26 cellular contexts compared by ENCODE assay signal in the genomic region with DNA sequence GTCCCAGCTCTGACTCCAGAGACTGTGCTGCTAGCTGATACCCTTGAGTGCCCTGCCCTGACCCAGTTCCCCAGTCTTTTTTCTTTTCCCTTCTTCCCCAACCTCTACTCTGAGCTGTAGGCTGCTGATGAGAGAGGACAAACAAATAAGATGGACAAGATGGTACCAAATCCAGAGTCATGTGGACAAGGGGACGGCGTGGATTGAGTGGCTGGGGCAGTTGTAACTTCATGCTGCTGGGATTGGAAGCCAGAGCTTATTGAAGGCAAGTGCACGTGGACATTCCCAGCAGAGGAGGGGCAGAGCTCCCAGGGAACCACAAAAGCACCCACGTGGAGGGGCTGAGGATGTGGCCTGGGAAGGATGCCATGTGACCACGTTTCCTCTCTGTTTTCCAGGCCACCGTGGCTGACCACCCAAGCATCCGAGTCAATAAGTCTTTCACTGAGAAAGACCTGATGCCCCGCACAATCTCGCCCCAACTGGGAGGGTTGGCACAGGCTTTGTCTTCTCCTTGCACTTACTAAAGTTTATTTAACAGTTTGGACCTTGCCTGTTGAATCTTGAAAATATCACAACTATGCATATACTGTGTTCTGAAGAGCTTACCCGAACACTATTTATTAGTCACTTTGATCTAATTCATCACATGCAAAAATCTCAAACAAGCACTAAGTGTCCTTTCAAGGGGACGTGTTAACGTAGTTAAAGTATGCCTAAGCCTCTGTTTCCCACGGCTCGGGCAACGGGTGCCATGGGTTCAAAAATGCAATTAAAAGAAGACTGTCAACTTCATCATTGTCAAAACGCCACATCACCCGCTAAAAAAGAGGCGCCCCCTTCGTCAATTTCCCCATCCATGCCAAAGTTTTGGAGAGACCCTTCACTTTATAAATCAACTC.
DNase-seq lines count a peak whose midpoint lies in the region; ATAC-seq and TF ChIP-seq lines count a peak whose summit lies in the region.
"Had no signal": no experiment of that assay in that cellular context is flagged by ENCODE, and none has a peak within 500 bp of the region (broad histone marks: within the 10 kb centered on the region; RNA-seq: fewer than 3 reads in every experiment).

No MANE protein-coding gene starts in this region.

- H3K4me3 ChIP-seq in osteoblast (ENCODE audit: insufficient read depth, low read length): no peak overlapping the region
- no peak overlapping the region for H3K4me3 ChIP-seq in thyroid gland (replicated peaks in 1 of 3)
- H3K4me3 ChIP-seq: GM23248, HAP-1, MG63, PC-9, SJCRH30 had no signal

- DNase-seq in H4 (ENCODE audit: low spot score) (peak; percentile 35), astrocyte of the hippocampus (ENCODE audit: low read depth, low spot score) (peak; percentile 20), osteoblast (ENCODE audit: insufficient read length, low spot score, missing footprints) (peak; percentile 56), sciatic nerve (ENCODE audit: low spot score) (no peak), endothelial cell (ENCODE audit: low spot score) (no peak), NCI-H748 (lab: John Stamatoyannopoulos, UW; ENCODE audit: unreplicated experiment) (no peak), thyroid gland (no peak), COR-L47 (lab: John Stamatoyannopoulos, UW) (no peak)
- DNase-seq: CD8-positive, alpha-beta T cell; GM23248; HFFc6; IMR-90; KG1; MG63; NCI-H146; NCI-H1930; NCI-H2107; NCI-H446; NCI-H524 treated with DMSO at 0.1 percent for 48 hours; NCI-H82; PC-9 had no signal

- no peaks in the 10 kb centered on the region for H3K9me3 ChIP-seq in osteoblast (ENCODE audit: low read depth, low read length)
- no peaks in the 10 kb centered on the region for H3K9me3 ChIP-seq in thyroid gland
- H3K9me3 ChIP-seq: HAP-1, MG63, SJCRH30 had no signal

- H4K20me1 ChIP-seq in osteoblast (ENCODE audit: insufficient read depth, low read length): no peaks in the 10 kb centered on the region

- 78 to 81% methylated on average over 19 of the region's 19 CpGs for WGBS in thyroid gland, 2 donors

- TF ChIP-seq POLR2A in thyroid gland (IDR thresholded peaks at IDR 0.05): no peak

- no peaks in the 10 kb centered on the region for H3K27me3 ChIP-seq in osteoblast (ENCODE audit: insufficient read depth, low read length)
- H3K27me3 ChIP-seq in thyroid gland: no peaks in the 10 kb centered on the region
- H3K27me3 ChIP-seq: MG63, SJCRH30 had no signal

- peak; percentile 38 for ATAC-seq in sciatic nerve
- ATAC-seq: CD8-positive, alpha-beta T cell; Right ventricle myocardium inferior had no signal

- H3K9me3 Mint-ChIP-seq in endothelial cell (ENCODE audit: unreplicated experiment): peaks cover 6% of the 10 kb centered on the region

- H2AFZ ChIP-seq in osteoblast (ENCODE audit: low read length): no peak overlapping the region
- H2AFZ ChIP-seq: GM23248, PC-9 had no signal

- no peak for TF ChIP-seq CTCF in osteoblast (IDR thresholded peaks at IDR 0.05; ENCODE audit: extremely low read depth, low read depth, low read length)
- TF ChIP-seq CTCF in endothelial cell (IDR thresholded peaks at IDR 0.05; ENCODE audit: unreplicated experiment): no peak
- no peak for TF ChIP-seq CTCF in thyroid gland (IDR thresholded peaks at IDR 0.05)

- H3K79me2 ChIP-seq in osteoblast (ENCODE audit: insufficient read depth, low read length): no peaks in the 10 kb centered on the region

- H3K4me3 Mint-ChIP-seq in endothelial cell (ENCODE audit: unreplicated experiment): no peak overlapping the region
- H3K4me3 Mint-ChIP-seq: B cell; CD8-positive, alpha-beta T cell; HFFc6 had no signal

- no peak overlapping the region for H3K27ac Mint-ChIP-seq in endothelial cell (ENCODE audit: unreplicated experiment)
- H3K27ac Mint-ChIP-seq: B cell; CD8-positive, alpha-beta T cell; HFFc6 had no signal

- H3K27ac ChIP-seq in osteoblast (ENCODE audit: low read depth, low read length) (no peak overlapping the region), thyroid gland (no peak overlapping the region)
- H3K27ac ChIP-seq: C4-2B, GM23248, PC-9, SJCRH30 had no signal

- no peaks in the 10 kb centered on the region for H3K36me3 ChIP-seq in osteoblast (ENCODE audit: insufficient read depth, low read length)
- no peaks in the 10 kb centered on the region for H3K36me3 ChIP-seq in thyroid gland
- H3K36me3 ChIP-seq: HAP-1, MG63, SJCRH30 had no signal

- no peak overlapping the region for H3K4me2 ChIP-seq in osteoblast (ENCODE audit: insufficient read depth, low read length)
- H3K4me2 ChIP-seq: PC-9 had no signal

- H3K36me3 Mint-ChIP-seq in endothelial cell (ENCODE audit: low read depth, unreplicated experiment): peaks cover 10% of the 10 kb centered on the region
- H3K36me3 Mint-ChIP-seq: CD8-positive, alpha-beta T cell had no signal

- H3K4me1 Mint-ChIP-seq in endothelial cell (ENCODE audit: unreplicated experiment): peaks cover 16% of the 10 kb centered on the region
- H3K4me1 Mint-ChIP-seq: B cell had no signal

- no peaks in the 10 kb centered on the region for H3K4me1 ChIP-seq in osteoblast (ENCODE audit: insufficient read depth, low read length)
- peaks cover 13 to 14% of the 10 kb centered on the region in 2 donors for H3K4me1 ChIP-seq in thyroid gland
- H3K4me1 ChIP-seq: HAP-1 had no signal

- intact Hi-C loops in sciatic nerve (cut with DNase I) (no loop called here), thyroid gland (cut with DNase I) (no loop called here)

- H3K27me3 Mint-ChIP-seq in endothelial cell (ENCODE audit: unreplicated experiment): peaks cover 8% of the 10 kb centered on the region
- H3K27me3 Mint-ChIP-seq: B cell had no signal

Comparison
In these comparisons a context has a peak if more than half of its experiments do, and no peak if none do; other contexts are left out.
1. DNase-seq: peak in H4 (single experiment), astrocyte of the hippocampus (single experiment) and osteoblast (single experiment); none in sciatic nerve (single experiment), endothelial cell (single experiment), NCI-H748 (single experiment), thyroid gland (0 of 2) and COR-L47 (single experiment).